ENCODE assay signal across 21 cellular contexts in the genomic region with DNA sequence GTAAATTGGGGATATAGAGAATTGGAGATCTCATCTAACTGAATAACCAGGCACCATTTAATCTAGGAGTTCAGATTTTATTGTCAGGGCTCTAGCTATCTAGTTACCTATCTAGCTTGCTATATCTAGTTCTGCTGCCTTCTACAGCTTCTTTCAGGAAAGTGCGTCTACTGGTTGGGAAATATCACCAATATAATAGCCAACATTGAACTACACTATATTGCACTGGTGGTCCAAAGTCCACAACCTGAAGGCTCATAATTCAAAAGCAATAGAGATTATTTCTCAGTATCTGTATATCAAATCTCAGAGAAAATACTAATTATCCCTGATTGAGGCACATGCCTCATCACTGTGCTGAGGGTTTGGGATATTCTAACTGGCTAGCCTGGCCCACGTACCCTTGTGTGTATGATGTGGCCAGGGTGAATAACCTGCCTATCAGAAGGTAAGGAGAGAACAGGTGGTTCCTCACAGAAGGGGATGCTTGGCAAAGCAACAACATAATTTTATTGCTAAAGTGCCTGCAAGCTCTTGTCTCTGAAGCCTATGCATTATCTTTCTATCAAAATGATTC. TPM values are rescaled to one million over a fixed set of nuclear protein-coding genes. Genes with fewer than 3 reads are reported as not detected.
"Had no signal": no experiment of that assay in that cellular context is flagged by ENCODE, and none has a peak within 500 bp of the region (broad histone marks: within the 10 kb centered on the region; RNA-seq: fewer than 3 reads in every experiment).

No MANE protein-coding gene starts in this region.

- ATAC-seq: activated CD8-positive, alpha-beta memory T cell treated with anti-CD3 and anti-CD28 coated beads, Interleukin-2, amount 10 ng/mL, durations not matched to agents 7 days and 5 days; PC-3; T-helper 17 cell had no signal

- DNase-seq: activated B cell treated with CpG ODN at 0.5 μM for 24 hours; activated CD4-positive, alpha-beta T cell treated with anti-CD3 and anti-CD28 coated beads for 1 hour; activated CD4-positive, alpha-beta T cell treated with anti-CD3 and anti-CD28 coated beads, Interleukin-2, amount 10 ng/mL, durations not matched to agents 24 days and 14 days; activated CD4-positive, alpha-beta T cell treated with anti-CD3 and anti-CD28 coated beads, Interleukin-2, amount 50 U/mL, for 48 hours; activated CD8-positive, alpha-beta memory T cell treated with anti-CD3 and anti-CD28 coated beads, Interleukin-2, amount 10 ng/mL, durations not matched to agents 7 days and 5 days; activated effector memory CD4-positive, alpha-beta T cell treated with Interleukin-2 at 50 U/mL for 16 hours; activated naive CD4-positive, alpha-beta T cell treated with Interleukin-2 at 50 U/mL for 16 hours; activated T-cell treated with anti-CD3 and anti-CD28 coated beads, Interleukin-2, amount 50 U/mL, for 24 hours; amygdala; KG1; NCI-H1048; NCI-H1417; NCI-H1930; NCI-H2107; NCI-H446 treated with DMSO at 0.1 percent for 48 hours; NCI-H526; NCI-H774; PC-3; SIG-M5; T-helper 17 cell; T-helper 9 cell had no signal

RNA-seq across cellular contexts. Expression of gene SH3RF2, which starts 53.8 kb away (rescaled TPM):
- total RNA-seq: activated B cell treated with CpG ODN at 0.5 μM for 24 hours had no signal
